In the genomic region with DNA sequence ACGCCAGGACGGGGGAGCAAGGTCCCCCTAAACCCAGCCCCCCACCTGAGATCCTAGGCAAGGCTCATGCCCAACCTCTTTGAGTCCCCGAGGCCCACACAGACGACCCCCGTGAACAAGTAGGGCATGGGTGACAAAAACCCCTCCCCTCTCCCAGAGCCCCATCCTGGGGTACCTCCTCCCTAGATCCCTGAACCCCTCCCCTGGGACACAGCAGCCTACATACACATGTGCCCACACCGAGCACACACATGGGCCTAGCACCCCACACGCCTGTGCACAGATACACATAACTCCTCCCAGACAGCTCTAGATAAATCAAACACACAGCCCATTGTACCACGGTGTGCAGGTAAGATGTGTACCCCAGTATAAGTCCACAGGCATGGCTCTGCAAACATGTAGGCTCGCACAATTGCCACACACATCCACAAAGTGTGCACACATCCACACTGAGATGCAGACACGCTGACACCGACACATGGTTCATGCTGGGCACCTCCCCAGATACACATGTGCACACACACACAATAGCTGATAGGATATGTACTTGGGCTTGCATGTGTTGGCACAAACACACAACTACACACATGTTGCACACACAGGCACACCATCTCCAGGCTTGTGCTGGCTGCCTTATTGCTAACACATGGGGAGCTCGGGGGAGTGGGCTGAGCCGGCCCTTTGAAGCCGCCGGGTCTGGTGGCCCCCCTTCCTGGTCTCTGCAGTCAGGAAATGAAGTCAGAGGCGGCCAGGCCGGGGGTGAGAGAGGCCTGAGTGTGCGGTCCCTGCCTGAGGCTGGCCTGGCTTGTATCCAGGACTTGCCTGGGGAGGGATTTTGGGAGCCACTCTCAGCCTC, we compare ENCODE assay signal across 10 cellular contexts. TPM values are rescaled to one million over a fixed set of nuclear protein-coding genes. Genes with fewer than 3 reads are reported as not detected.
A peak's percentile ranks its signal among the peaks of the same experiment; 100 is the strongest.
DNase-seq lines count a peak whose midpoint lies in the region; ATAC-seq, FAIRE-seq and TF ChIP-seq lines count a peak whose summit lies in the region.
"Had no signal": no experiment of that assay in that cellular context is flagged by ENCODE, and none has a peak within 500 bp of the region (broad histone marks: within the 10 kb centered on the region; RNA-seq: fewer than 3 reads in every experiment).

No MANE protein-coding gene starts in this region.

- no peak overlapping the region for H2BK12ac ChIP-seq in trophoblast cell (ENCODE audit: low read length)

- no CpG with 5 or more reads among the region's 18 CpGs for WGBS in trophoblast cell (ENCODE audit: extremely low coverage, insufficient coverage, insufficient read length)

- no peak overlapping the region for H4K12ac ChIP-seq in trophoblast cell (ENCODE audit: low read depth, low read length)

- H3K27me3 ChIP-seq in trophoblast cell (ENCODE audit: insufficient read depth, low read length): no peaks in the 10 kb centered on the region

- intact Hi-C loops in head of caudate nucleus (cut with DNase I): no loop called here

- TF ChIP-seq POLR2A in H54 (IDR thresholded peaks at IDR 0.05; ENCODE audit: low read depth, low read length): no peak

- H3K36me3 ChIP-seq in SK-N-MC (ENCODE audit: insufficient read depth, low read length) (no peaks in the 10 kb centered on the region), trophoblast cell (ENCODE audit: control insufficient read depth in 1 of 2, insufficient read depth in 2 of 2, low read length in 2 of 2) (no peaks in the 10 kb centered on the region)

- no peak overlapping the region for H3K4me2 ChIP-seq in trophoblast cell (ENCODE audit: low read length)

- peaks cover 6% of the 10 kb centered on the region for H3K79me1 ChIP-seq in trophoblast cell (ENCODE audit: low read length)

- H2BK5ac ChIP-seq in trophoblast cell (ENCODE audit: low read depth, low read length, poor library complexity): no peak overlapping the region

- peak overlapping the region; percentile 49 for H3K9ac ChIP-seq in SK-N-MC (ENCODE audit: insufficient read length)
- H3K9ac ChIP-seq in trophoblast cell (ENCODE audit: low read length): no peak overlapping the region

- H3K4me3 ChIP-seq in SK-N-MC (peak overlapping the region; percentile 44), fibroblast of the aortic adventitia (ENCODE audit: low read depth, low read length) (no peak overlapping the region), trophoblast cell (ENCODE audit: low read depth, low read length) (no peak overlapping the region)

- H3K27ac ChIP-seq in SK-N-MC (peak overlapping the region; percentile 92), trophoblast cell (ENCODE audit: low read depth, low read length) (peak overlapping the region; percentile 24)

- H3K9me3 ChIP-seq in SK-N-MC (ENCODE audit: low read depth, low read length) (no peaks in the 10 kb centered on the region), trophoblast cell (ENCODE audit: insufficient read depth, low read depth, low read length) (peaks cover 4% of the 10 kb centered on the region)

- H3K4ac ChIP-seq in trophoblast cell (ENCODE audit: low read depth, low read length): no peak overlapping the region

- peak overlapping the region; percentile 1 for H2BK120ac ChIP-seq in trophoblast cell (ENCODE audit: insufficient read depth, low read length, poor library complexity)

- H3K23ac ChIP-seq in trophoblast cell (ENCODE audit: low read length): no peak overlapping the region

- H2AFZ ChIP-seq in trophoblast cell (ENCODE audit: insufficient read depth, low read length, poor library complexity): no peak overlapping the region

- H4K91ac ChIP-seq in trophoblast cell (ENCODE audit: low read depth, low read length): peak overlapping the region; percentile 40

- peak overlapping the region; percentile 33 for H4K8ac ChIP-seq in trophoblast cell (ENCODE audit: low read depth, low read length)

- no peak for TF ChIP-seq CTCF in fibroblast of the aortic adventitia (IDR thresholded peaks at IDR 0.05; ENCODE audit: insufficient read depth, low read length)

- ATAC-seq in HG02884 (IDR thresholded peaks at IDR 0.05; ENCODE audit: unreplicated experiment): no peak
- ATAC-seq: natural killer cell had no signal

- H3K14ac ChIP-seq in trophoblast cell (ENCODE audit: low read length): peak overlapping the region; percentile 49

- no peak for FAIRE-seq in H54 (lab: Jason Lieb, UNC)
- no peak for FAIRE-seq in urothelium cell line (lab: Jason Lieb, UNC)

- peak overlapping the region; percentile 1 for H2AK5ac ChIP-seq in trophoblast cell (ENCODE audit: low read length)

- peaks cover 3% of the 10 kb centered on the region for H3K79me2 ChIP-seq in trophoblast cell (ENCODE audit: control insufficient read depth, insufficient read depth, low read length, poor library complexity)

- peak overlapping the region; percentile 28 for H3K18ac ChIP-seq in trophoblast cell (ENCODE audit: low read length)

- DNase-seq in H54 (ENCODE audit: insufficient read length, low spot score): peak; percentile 98
- DNase-seq in SK-N-MC (ENCODE audit: low read depth, low spot score): no peak
- peak; percentile 61 for DNase-seq in fibroblast of the aortic adventitia (ENCODE audit: low read depth)
- DNase-seq in trophoblast cell: no peak
- DNase-seq in head of caudate nucleus: no peak
- no peak for DNase-seq in urothelium cell line (ENCODE audit: low spot score)
- DNase-seq in amniotic stem cell (lab: John Stamatoyannopoulos, UW): no peak
- DNase-seq: natural killer cell, NCI-H187 treated with DMSO at 0.1 percent for 48 hours had no signal

- H3K4me1 ChIP-seq in trophoblast cell (ENCODE audit: control insufficient read depth in 1 of 2, insufficient read depth in 2 of 2, low read length in 2 of 2): peaks cover 12 to 26% of the 10 kb centered on the region in 2 experiments

RNA-seq across cellular contexts. Expression of a gene that starts 30.3 kb away (rescaled TPM):
- 63.5 and 108 TPM in 2 replicates for total RNA-seq in fibroblast of the aortic adventitia (ENCODE audit: low replicate concordance)
- polyA plus RNA-seq in trophoblast cell (2013): 93.4 and 99.9 TPM in 2 replicates

RNA-seq across cellular contexts. Expression of a gene that starts 30.6 kb away (rescaled TPM):
- 21.5 and 35.2 TPM in 2 replicates for total RNA-seq in fibroblast of the aortic adventitia (ENCODE audit: low replicate concordance)
- 42.0 and 44.4 TPM in 2 replicates for polyA plus RNA-seq in trophoblast cell (2013)

RNA-seq across cellular contexts. Expression of a gene that starts 42.3 kb away (rescaled TPM):
- 28.0 and 57.4 TPM in 2 replicates for total RNA-seq in fibroblast of the aortic adventitia (ENCODE audit: low replicate concordance)
- 6.0 TPM in 2 replicates for polyA plus RNA-seq in trophoblast cell (2013)

RNA-seq across cellular contexts. Expression of a gene that starts 54.1 kb away (rescaled TPM):
- total RNA-seq in fibroblast of the aortic adventitia (ENCODE audit: low replicate concordance): 47.8 and 49.6 TPM in 2 replicates
- polyA plus RNA-seq in trophoblast cell (2013): 103 and 112 TPM in 2 replicates

Comparison
In these comparisons a context has a peak if more than half of its experiments do, and no peak if none do; other contexts are left out.
1. DNase-seq: peak in H54 (single experiment) and fibroblast of the aortic adventitia (single experiment); none in SK-N-MC (single experiment), trophoblast cell (0 of 2), head of caudate nucleus (0 of 42), urothelium cell line (single experiment) and amniotic stem cell (single experiment).